9 cellular contexts compared by ENCODE assay signal in genomic region chr12:18165422-18165871, GRCh38.
A peak's percentile ranks its signal among the peaks of the same experiment; 100 is the strongest.
DNase-seq lines count a peak whose midpoint lies in the region; ATAC-seq, FAIRE-seq and TF ChIP-seq lines count a peak whose summit lies in the region.
"Had no signal": no experiment of that assay in that cellular context is flagged by ENCODE, and none has a peak within 500 bp of the region (broad histone marks: within the 10 kb centered on the region; RNA-seq: fewer than 3 reads in every experiment).

No MANE protein-coding gene starts in this region.

- 7 to 11% methylated on average over 1 to 2 of the region's 2 CpGs for WGBS in gastroesophageal sphincter (ENCODE audit: low coverage in 1 of 2), 2 donors

- no peak for DNase-seq in Calu3
- DNase-seq in GM19239 (ENCODE audit: insufficient read length, low spot score) = peak; percentile 3
- DNase-seq in PC-3 = peak; percentile 6
- no peak for DNase-seq in C1 segment of cervical spinal cord (lab: John Stamatoyannopoulos, UW)
- DNase-seq in HEK293T (ENCODE audit: extremely low spot score) = no peak
- DNase-seq in T-helper 9 cell = no peak

- CTCF ChIA-PET in Calu3 (lab: Charles Lee) = no interaction called here
- CTCF ChIA-PET in PC-3 (lab: Charles Lee) = no interaction called here
- CTCF ChIA-PET in HEK293T (lab: Yijun Ruan, JAX) = no interaction called here

- no peaks in the 10 kb centered on the region for H3K36me3 ChIP-seq in PC-3 (ENCODE audit: low read depth, low read length)
- H3K36me3 ChIP-seq in gastroesophageal sphincter = no peaks in the 10 kb centered on the region

- no peaks in the 10 kb centered on the region for H3K27me3 Mint-ChIP-seq in Calu3 (ENCODE audit: unreplicated experiment)

- H3K4me2 ChIP-seq in PC-3 (ENCODE audit: low read length) = peak overlapping the region; percentile 29; the same call in 1 of the 2 replicates

- POLR2A ChIA-PET in PC-3 (lab: Charles Lee; ENCODE audit: unreplicated experiment) = no interaction called here
- POLR2A ChIA-PET in HEK293T (lab: Yijun Ruan, JAX) = no interaction called here

- intact Hi-C loops in Calu3 (cut with micrococcal nuclease; ENCODE audit: unreplicated experiment) (no loop called here), PC-3 (cut with micrococcal nuclease) (no loop called here)

- no peak overlapping the region for H3K27ac Mint-ChIP-seq in Calu3 (ENCODE audit: unreplicated experiment)

- peak; percentile 93 for FAIRE-seq in GM19239 (lab: Jason Lieb, UNC)
- FAIRE-seq: K562 had no signal

- H3K27ac ChIP-seq in PC-3 (ENCODE audit: low read length) = no peak overlapping the region
- H3K27ac ChIP-seq in gastroesophageal sphincter = peak overlapping the region in 1 of 4 donors; percentile 4

- H4K20me1 ChIP-seq in PC-3 (ENCODE audit: low read length) = no peaks in the 10 kb centered on the region

- no peaks in the 10 kb centered on the region for H3K9me3 ChIP-seq in PC-3 (ENCODE audit: low read length)
- no peaks in the 10 kb centered on the region for H3K9me3 ChIP-seq in gastroesophageal sphincter

- H3K9ac ChIP-seq in PC-3 (ENCODE audit: low read length) = no peak overlapping the region

- TF ChIP-seq EP300 in gastroesophageal sphincter (IDR thresholded peaks at IDR 0.05) = no peak

- 0 out of 2 replicates have a peak overlapping the region, but pooled peaks have one; percentile 6 for H2AFZ ChIP-seq in PC-3 (ENCODE audit: low read length)

- no peaks in the 10 kb centered on the region for H3K9me2 ChIP-seq in PC-3 (replicated peaks; ENCODE audit: low read length)

- BruUV-seq in Calu3 (replicated peaks; lab: Mats Ljungman, UMichigan) = no TSS peak
- BruUV-seq in PC-3 (replicated peaks; lab: Mats Ljungman, UMichigan) = no TSS peak

- peaks cover 5% of the 10 kb centered on the region for H3K9me3 Mint-ChIP-seq in Calu3 (ENCODE audit: low read depth, unreplicated experiment)

- no peaks in the 10 kb centered on the region for H3K36me3 Mint-ChIP-seq in Calu3 (ENCODE audit: insufficient read depth, unreplicated experiment)

- H3K4me1 ChIP-seq in PC-3 (ENCODE audit: insufficient read depth, low read length) (no peaks in the 10 kb centered on the region), gastroesophageal sphincter (peaks cover 0 to 11% (median 0%) of the 10 kb centered on the region in 3 donors)

- no peaks in the 10 kb centered on the region for H3K79me2 ChIP-seq in PC-3 (ENCODE audit: low read length)

- peak overlapping the region; percentile 47 for H3K4me3 Mint-ChIP-seq in Calu3 (ENCODE audit: low read depth, unreplicated experiment)

- H3K4me3 ChIP-seq in PC-3 (ENCODE audit: low read length) (no peak overlapping the region), gastroesophageal sphincter (peak overlapping the region; percentile 9 to 21)
- H3K4me3 ChIP-seq: K562 had no signal

- TF ChIP-seq CTCF in Calu3 (IDR thresholded peaks at IDR 0.05; ENCODE audit: unreplicated experiment) (no peak), PC-3 (conservative IDR thresholded peaks at IDR 0.05; ENCODE audit: low read depth, low read length) (no peak), gastroesophageal sphincter (IDR thresholded peaks at IDR 0.05) (no peak)

- H3K27me3 ChIP-seq in PC-3 (ENCODE audit: low read length) (no peaks in the 10 kb centered on the region), gastroesophageal sphincter (no peaks in the 10 kb centered on the region)

- H3K4me1 Mint-ChIP-seq in Calu3 (ENCODE audit: low read depth, unreplicated experiment) = peaks cover 8% of the 10 kb centered on the region

- ATAC-seq in HG03135 (IDR thresholded peaks at IDR 0.05; ENCODE audit: unreplicated experiment) (peak; percentile 96), PC-3 (no peak), gastroesophageal sphincter (no peak)
- ATAC-seq: K562 had no signal

- no peaks in the 10 kb centered on the region for H3F3A ChIP-seq in PC-3 (ENCODE audit: low read length, unreplicated experiment)

- TF ChIP-seq POLR2A in gastroesophageal sphincter (IDR thresholded peaks at IDR 0.05) = no peak

TF ChIP-seq in HEK293T, 16 proteins besides CTCF, POLR2A, EP300 and RAD21:
- TF ChIP-seq LEF1 (IDR thresholded peaks at IDR 0.05; ENCODE audit: borderline replicate concordance) (no peak), CTBP1 (IDR thresholded peaks at IDR 0.05; ENCODE audit: borderline replicate concordance) (no peak), NFRKB (IDR thresholded peaks at IDR 0.05) (no peak), SUZ12 (IDR thresholded peaks at IDR 0.05) (no peak), FOXM1 (IDR thresholded peaks at IDR 0.05; ENCODE audit: borderline replicate concordance) (no peak)

Comparison
In these comparisons a context has a peak if more than half of its experiments do, and no peak if none do; other contexts are left out.
1. DNase-seq: peak in GM19239 (single experiment) and PC-3 (single experiment); none in Calu3 (single experiment), C1 segment of cervical spinal cord (0 of 14), HEK293T (single experiment) and T-helper 9 cell (single experiment).